1 cellular context compared by ENCODE assay signal in genomic region chr5:72598461-72599433, GRCh38.
TF ChIP-seq lines count a peak whose summit lies in the region.

No MANE protein-coding gene starts in this region.

TF ChIP-seq in K562, 482 proteins besides CTCF, POLR2A, EP300 and RAD21 (continued from another document and continues in another):
- TF ChIP-seq MGA (IDR thresholded peaks at IDR 0.05) (no peak), ZBTB8A (IDR thresholded peaks at IDR 0.05; ENCODE audit: partially characterized antibody) (no peak), DNMT1 (IDR thresholded peaks at IDR 0.05) (no peak), SOX6 (IDR thresholded peaks at IDR 0.05) (no peak), L3MBTL2 (IDR thresholded peaks at IDR 0.05) (no peak), ZNF175 (CRISPR knock-in tag; IDR thresholded peaks at IDR 0.05; ENCODE audit: low read depth) (no peak), POLR2H (tag; IDR thresholded peaks at IDR 0.05; ENCODE audit: low read depth) (no peak), ZNF224 (CRISPR knock-in tag; IDR thresholded peaks at IDR 0.05) (no peak), ZNF253 (CRISPR knock-in tag; conservative IDR thresholded peaks at IDR 0.05) (no peak), TCFL5 (CRISPR knock-in tag; conservative IDR thresholded peaks at IDR 0.05) (no peak), SMARCE1 (IDR thresholded peaks at IDR 0.05) (no peak), HIVEP1 (CRISPR knock-in tag; IDR thresholded peaks at IDR 0.05) (no peak), LCOR (CRISPR knock-in tag; IDR thresholded peaks at IDR 0.05) (no peak), CBX5 (IDR thresholded peaks at IDR 0.05; ENCODE audit: borderline replicate concordance, low read depth) (0 out of 2 replicates have a peak, but pooled peaks have one; percentile 48), FUS (optimal IDR thresholded peaks at IDR 0.05; ENCODE audit: low read depth, low read length) (no peak), ZNF239 (CRISPR knock-in tag; IDR thresholded peaks at IDR 0.05) (no peak), MBD2 (IDR thresholded peaks at IDR 0.05; ENCODE audit: borderline replicate concordance, low read depth) (no peak), ARID4B (CRISPR knock-in tag; IDR thresholded peaks at IDR 0.05) (no peak), MCM7 (IDR thresholded peaks at IDR 0.05) (no peak), SRSF1 (IDR thresholded peaks at IDR 0.05; ENCODE audit: low read depth, low read length) (no peak), SRF (CRISPR knock-in tag; IDR thresholded peaks at IDR 0.05) (no peak), ZNF764 (CRISPR knock-in tag; IDR thresholded peaks at IDR 0.05; ENCODE audit: low read depth) (no peak), XRCC4 (IDR thresholded peaks at IDR 0.05; ENCODE audit: extremely low read depth, insufficient read depth, insufficient read length) (no peak), PATZ1 (CRISPR knock-in tag; IDR thresholded peaks at IDR 0.05; ENCODE audit: borderline replicate concordance) (no peak), SREBF2 (CRISPR knock-in tag; IDR thresholded peaks at IDR 0.05) (no peak), FOXM1 (IDR thresholded peaks at IDR 0.05; ENCODE audit: low read depth) (no peak), FOXM1 (CRISPR knock-in tag; IDR thresholded peaks at IDR 0.05; ENCODE audit: low read depth) (no peak), NRF1 (conservative IDR thresholded peaks at IDR 0.05 in 1 of 2, IDR thresholded peaks at IDR 0.05 in 1 of 2) (no peak)
- TF ChIP-seq, protein P1, sequence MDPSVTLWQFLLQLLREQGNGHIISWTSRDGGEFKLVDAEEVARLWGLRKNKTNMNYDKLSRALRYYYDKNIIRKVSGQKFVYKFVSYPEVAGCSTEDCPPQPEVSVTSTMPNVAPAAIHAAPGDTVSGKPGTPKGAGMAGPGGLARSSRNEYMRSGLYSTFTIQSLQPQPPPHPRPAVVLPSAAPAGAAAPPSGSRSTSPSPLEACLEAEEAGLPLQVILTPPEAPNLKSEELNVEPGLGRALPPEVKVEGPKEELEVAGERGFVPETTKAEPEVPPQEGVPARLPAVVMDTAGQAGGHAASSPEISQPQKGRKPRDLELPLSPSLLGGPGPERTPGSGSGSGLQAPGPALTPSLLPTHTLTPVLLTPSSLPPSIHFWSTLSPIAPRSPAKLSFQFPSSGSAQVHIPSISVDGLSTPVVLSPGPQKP (CRISPR knock-in tag; IDR thresholded peaks at IDR 0.05), result no peak
- TF ChIP-seq, protein P2, sequence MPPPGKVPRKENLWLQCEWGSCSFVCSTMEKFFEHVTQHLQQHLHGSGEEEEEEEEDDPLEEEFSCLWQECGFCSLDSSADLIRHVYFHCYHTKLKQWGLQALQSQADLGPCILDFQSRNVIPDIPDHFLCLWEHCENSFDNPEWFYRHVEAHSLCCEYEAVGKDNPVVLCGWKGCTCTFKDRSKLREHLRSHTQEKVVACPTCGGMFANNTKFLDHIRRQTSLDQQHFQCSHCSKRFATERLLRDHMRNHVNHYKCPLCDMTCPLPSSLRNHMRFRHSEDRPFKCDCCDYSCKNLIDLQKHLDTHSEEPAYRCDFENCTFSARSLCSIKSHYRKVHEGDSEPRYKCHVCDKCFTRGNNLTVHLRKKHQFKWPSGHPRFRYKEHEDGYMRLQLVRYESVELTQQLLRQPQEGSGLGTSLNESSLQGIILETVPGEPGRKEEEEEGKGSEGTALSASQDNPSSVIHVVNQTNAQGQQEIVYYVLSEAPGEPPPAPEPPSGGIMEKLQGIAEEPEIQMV (tag; conservative IDR thresholded peaks at IDR 0.05; ENCODE audit: low read depth), result no peak
- TF ChIP-seq, protein P3, sequence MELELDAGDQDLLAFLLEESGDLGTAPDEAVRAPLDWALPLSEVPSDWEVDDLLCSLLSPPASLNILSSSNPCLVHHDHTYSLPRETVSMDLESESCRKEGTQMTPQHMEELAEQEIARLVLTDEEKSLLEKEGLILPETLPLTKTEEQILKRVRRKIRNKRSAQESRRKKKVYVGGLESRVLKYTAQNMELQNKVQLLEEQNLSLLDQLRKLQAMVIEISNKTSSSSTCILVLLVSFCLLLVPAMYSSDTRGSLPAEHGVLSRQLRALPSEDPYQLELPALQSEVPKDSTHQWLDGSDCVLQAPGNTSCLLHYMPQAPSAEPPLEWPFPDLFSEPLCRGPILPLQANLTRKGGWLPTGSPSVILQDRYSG (tag; conservative IDR thresholded peaks at IDR 0.05; ENCODE audit: low read depth), result no peak
- TF ChIP-seq, protein P4, sequence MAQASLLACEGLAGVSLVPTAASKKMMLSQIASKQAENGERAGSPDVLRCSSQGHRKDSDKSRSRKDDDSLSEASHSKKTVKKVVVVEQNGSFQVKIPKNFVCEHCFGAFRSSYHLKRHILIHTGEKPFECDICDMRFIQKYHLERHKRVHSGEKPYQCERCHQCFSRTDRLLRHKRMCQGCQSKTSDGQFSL (CRISPR knock-in tag; IDR thresholded peaks at IDR 0.05), result no peak
- TF ChIP-seq, protein P4 (tag; IDR thresholded peaks at IDR 0.05), result no peak
- TF ChIP-seq, protein P5, sequence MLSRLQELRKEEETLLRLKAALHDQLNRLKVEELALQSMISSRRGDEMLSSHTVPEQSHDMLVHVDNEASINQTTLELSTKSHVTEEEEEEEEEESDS (CRISPR knock-in tag; IDR thresholded peaks at IDR 0.05), result no peak
